20 cellular contexts compared by ENCODE assay signal in the genomic region with DNA sequence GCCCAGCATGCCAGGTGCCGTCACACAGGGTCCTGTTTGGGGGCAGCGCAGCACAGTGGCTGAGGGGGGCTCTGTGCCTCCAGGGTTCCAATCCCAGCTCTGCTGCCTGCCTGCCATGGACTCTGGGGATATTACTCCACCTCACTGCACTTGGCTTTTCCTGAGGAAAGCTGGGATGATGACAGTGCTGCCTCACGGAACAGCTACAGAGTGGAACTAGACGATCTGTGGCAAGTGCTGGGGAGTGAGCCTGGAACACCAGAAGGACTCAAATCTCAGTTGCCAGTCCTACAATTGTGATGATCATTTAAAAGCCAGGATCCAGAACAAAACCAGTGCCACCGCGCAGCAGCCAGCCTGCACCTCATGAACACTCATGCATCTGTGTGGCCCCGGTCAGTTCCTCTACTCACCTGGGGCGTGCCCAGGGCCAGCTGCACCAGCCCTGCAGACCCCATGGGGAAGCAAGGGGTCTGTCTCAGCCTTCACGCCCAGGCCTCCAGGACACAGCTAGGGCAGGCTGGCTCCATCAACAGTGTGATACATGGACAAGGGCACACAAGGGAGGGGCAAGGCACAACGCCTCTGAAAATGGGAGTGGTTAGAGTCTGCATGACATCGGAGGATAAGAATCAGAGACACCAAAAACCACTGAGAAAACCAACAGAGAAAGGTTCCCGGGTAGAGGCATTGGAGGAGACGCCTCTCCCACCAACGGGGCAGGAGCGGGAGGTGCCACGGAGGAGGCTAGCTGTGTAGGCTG. TPM values are rescaled to one million over a fixed set of nuclear protein-coding genes. Genes with fewer than 3 reads are reported as not detected.
A peak's percentile ranks its signal among the peaks of the same experiment; 100 is the strongest.
DNase-seq lines count a peak whose midpoint lies in the region; ATAC-seq, FAIRE-seq and TF ChIP-seq lines count a peak whose summit lies in the region.
"Had no signal": no experiment of that assay in that cellular context is flagged by ENCODE, and none has a peak within 500 bp of the region (broad histone marks: within the 10 kb centered on the region; RNA-seq: fewer than 3 reads in every experiment).

No MANE protein-coding gene starts in this region.

- H3K9me3 ChIP-seq in HepG2 (ENCODE audit: low read length) = no peaks in the 10 kb centered on the region
- H3K9me3 ChIP-seq in right lobe of liver = no peaks in the 10 kb centered on the region
- H3K9me3 ChIP-seq in T-helper 17 cell (ENCODE audit: control insufficient read depth, low read length, poor library complexity, severe bottlenecking) = no peaks in the 10 kb centered on the region
- H3K9me3 ChIP-seq in transverse colon = no peaks in the 10 kb centered on the region
- no peaks in the 10 kb centered on the region for H3K9me3 ChIP-seq in sigmoid colon

- no peaks in the 10 kb centered on the region for H4K20me1 ChIP-seq in HepG2 (ENCODE audit: insufficient read depth, low read length)

- in situ Hi-C loops in HepG2 (cut with HindIII; ENCODE audit: extremely low pct_ligation_motif_present, low pct_unique_long_range_greater_than_20kb) = no loop called here
- in situ Hi-C loops in transverse colon (cut with MboI; ENCODE audit: low pct_ligation_motif_present in 1 of 4, low pct_unique_long_range_greater_than_20kb in 1 of 4, low sequenced_read_pairs in 3 of 4) = no loop called here

- ATAC-seq in HepG2 (no peak; the same call in 2 of the 3 replicates), right lobe of liver (no peak), T-helper 17 cell (no peak), GM19023 (IDR thresholded peaks at IDR 0.05; ENCODE audit: unreplicated experiment) (no peak)

- no TSS peak for BruUV-seq in HepG2 (replicated peaks; lab: Mats Ljungman, UMichigan)

- H3K27ac ChIP-seq in HepG2 (ENCODE audit: extremely low read length, insufficient read depth, low read length) (no peak overlapping the region), right lobe of liver (no peak overlapping the region), transverse colon (peak overlapping the region; percentile 66 to 84 (median 76)), sigmoid colon (no peak overlapping the region)
- H3K27ac ChIP-seq: coronary artery, SK-N-MC had no signal

- POLR2A ChIA-PET in HepG2 (lab: Yijun Ruan, JAX) = no interaction called here

- TF ChIP-seq CTCF in HepG2 (CRISPR knock-in tag; IDR thresholded peaks at IDR 0.05) (no peak), right lobe of liver (IDR thresholded peaks at IDR 0.05) (no peak), transverse colon (IDR thresholded peaks at IDR 0.05) (no peak), sigmoid colon (IDR thresholded peaks at IDR 0.05) (no peak)

- CTCF ChIA-PET in HepG2 (lab: Yijun Ruan, JAX; ENCODE audit: low intra/inter-chr PET ratio, low total read pairs) = no interaction called here

- intact Hi-C loops in HepG2 (cut with micrococcal nuclease; ENCODE audit: unreplicated experiment) (loop anchor here (5.0 kb wide), 1 partner anchor 171 kb away; a partner anchor contains a TSS), right lobe of liver (cut with DNase I) (no loop called here), transverse colon (cut with DNase I; ENCODE audit: low total_unique reads) (no loop called here), sigmoid colon (cut with DNase I) (no loop called here)

- H3K4me1 Mint-ChIP-seq in T-helper 17 cell = peaks cover 38% of the 10 kb centered on the region

- no peaks in the 10 kb centered on the region for H3K79me2 ChIP-seq in HepG2 (ENCODE audit: insufficient read depth, low read length)

- peaks cover 4% of the 10 kb centered on the region for H3K36me3 Mint-ChIP-seq in T-helper 17 cell (ENCODE audit: low read depth)
- H3K36me3 Mint-ChIP-seq: CD14-positive monocyte had no signal

- H3K36me3 ChIP-seq in HepG2 (replicated peaks in 1 of 2; ENCODE audit: control insufficient read depth in 1 of 2, insufficient read depth in 2 of 2, low read length in 2 of 2) = peaks cover 38 to 88% of the 10 kb centered on the region in 2 experiments
- peaks cover 0 to 9% (median 0%) of the 10 kb centered on the region in 4 donors for H3K36me3 ChIP-seq in right lobe of liver
- H3K36me3 ChIP-seq in transverse colon = no peaks in the 10 kb centered on the region
- H3K36me3 ChIP-seq in sigmoid colon = peaks cover 0 to 8% (median 0%) of the 10 kb centered on the region in 4 donors

- WGBS in HepG2 (ENCODE audit: low lambda C conversion rate) = 97% methylated on average over 11 of the region's 16 CpGs
- 95% methylated on average over 6 of the region's 16 CpGs for WGBS in right lobe of liver (ENCODE audit: insufficient coverage, low coverage, low lambda C conversion rate, missing lambda C conversion rate)
- 68 to 69% methylated on average over 5 to 16 of the region's 16 CpGs for WGBS in transverse colon (ENCODE audit: low coverage in 1 of 2), 2 donors
- 54 to 80% methylated on average over 16 of the region's 16 CpGs for WGBS in sigmoid colon, 2 donors

- no peak for TF ChIP-seq RAD21 in HepG2 (CRISPR knock-in tag; IDR thresholded peaks at IDR 0.05)

- DNase-seq in HepG2 (ENCODE audit: low spot score) = no peak
- DNase-seq in right lobe of liver = no peak
- no peak for DNase-seq in T-helper 17 cell
- peak; percentile 56 to 69 for DNase-seq in erythroblast (lab: John Stamatoyannopoulos, UW)
- DNase-seq in transverse colon = peak; percentile 53
- DNase-seq in sigmoid colon = no peak
- no peak for DNase-seq in SKM-1 treated with dmso at 0.1 percent for 144 hours (lab: John Stamatoyannopoulos, UW; ENCODE audit: unreplicated experiment)
- DNase-seq: ACHN; activated CD4-positive, alpha-beta T cell treated with anti-CD3 and anti-CD28 coated beads, Interleukin-2, amount 10 ng/mL, durations not matched to agents 24 days and 14 days; KG1; NCI-H2107; T1000 had no signal

- peaks cover 5% of the 10 kb centered on the region for H3K27me3 Mint-ChIP-seq in T-helper 17 cell
- H3K27me3 Mint-ChIP-seq: activated CD4-positive, alpha-beta T cell treated with anti-CD3 and anti-CD28 coated beads, Interleukin-2, amount 10 ng/mL, durations not matched to agents 24 days and 14 days had no signal

- H3K4me2 ChIP-seq in HepG2 (ENCODE audit: low read depth, low read length) = no peak overlapping the region

- H3K27ac Mint-ChIP-seq in T-helper 17 cell = peak overlapping the region; percentile 74
- H3K27ac Mint-ChIP-seq: activated CD4-positive, alpha-beta T cell treated with anti-CD3 and anti-CD28 coated beads, Interleukin-2, amount 10 ng/mL, durations not matched to agents 24 days and 14 days had no signal

- H3K4me3 ChIP-seq in HepG2 (replicated peaks in 1 of 3; ENCODE audit: insufficient read depth in 1 of 3, low read depth in 2 of 3, low read length in 3 of 3) = no peak overlapping the region
- H3K4me3 ChIP-seq in right lobe of liver = no peak overlapping the region
- no peak overlapping the region for H3K4me3 ChIP-seq in transverse colon
- no peak overlapping the region for H3K4me3 ChIP-seq in sigmoid colon
- H3K4me3 ChIP-seq: coronary artery, SK-N-MC had no signal

- no peak for TF ChIP-seq POLR2A in HepG2 (IDR thresholded peaks at IDR 0.05; ENCODE audit: insufficient read depth in 1 of 2, low read depth in 2 of 2, low read length in 2 of 2)
- TF ChIP-seq POLR2A in right lobe of liver (IDR thresholded peaks at IDR 0.05) = no peak
- peak; percentile 37 for TF ChIP-seq POLR2A in erythroblast (IDR thresholded peaks at IDR 0.05; ENCODE audit: low read length)
- peak; percentile 44 for TF ChIP-seq POLR2A in transverse colon (IDR thresholded peaks at IDR 0.05)
- TF ChIP-seq POLR2A in sigmoid colon (IDR thresholded peaks at IDR 0.05) = no peak

- no peak for TF ChIP-seq EP300 in HepG2 (IDR thresholded peaks at IDR 0.05; ENCODE audit: low read depth in 2 of 2, low read length in 2 of 2)
- TF ChIP-seq EP300 in HepG2 (CRISPR knock-in tag; IDR thresholded peaks at IDR 0.05; ENCODE audit: borderline replicate concordance) = no peak
- no peak for TF ChIP-seq EP300 in transverse colon (IDR thresholded peaks at IDR 0.05; ENCODE audit: low read depth)
- TF ChIP-seq EP300 in sigmoid colon (IDR thresholded peaks at IDR 0.05) = no peak

- H3K27me3 ChIP-seq in HepG2 (ENCODE audit: control insufficient read depth in 1 of 2, insufficient read depth in 2 of 2, low read length in 2 of 2) = no peaks in the 10 kb centered on the region
- no peaks in the 10 kb centered on the region for H3K27me3 ChIP-seq in right lobe of liver
- no peaks in the 10 kb centered on the region for H3K27me3 ChIP-seq in transverse colon
- H3K27me3 ChIP-seq in sigmoid colon = no peaks in the 10 kb centered on the region

- H3K4me3 Mint-ChIP-seq in T-helper 17 cell = no peak overlapping the region
- H3K4me3 Mint-ChIP-seq: activated CD4-positive, alpha-beta T cell treated with anti-CD3 and anti-CD28 coated beads, Interleukin-2, amount 10 ng/mL, durations not matched to agents 24 days and 14 days; CD14-positive monocyte had no signal

- FAIRE-seq in HepG2 (lab: Jason Lieb, UNC) = no peak
- FAIRE-seq: astrocyte, GM19239, H54, urothelium cell line had no signal

- no peak overlapping the region for H3K9ac ChIP-seq in HepG2 (ENCODE audit: insufficient read depth, low read depth, low read length)

- H2AFZ ChIP-seq in HepG2 (ENCODE audit: low read length) = no peak overlapping the region

- H3K4me1 ChIP-seq in HepG2 (ENCODE audit: insufficient read depth, low read length) (peaks cover 10% of the 10 kb centered on the region), right lobe of liver (peaks cover 0 to 9% (median 1%) of the 10 kb centered on the region in 4 donors), transverse colon (peaks cover 10 to 60% (median 45%) of the 10 kb centered on the region in 4 donors), sigmoid colon (no peaks in the 10 kb centered on the region)

RNA-seq across cellular contexts. Expression of a gene that starts 55.2 kb away (rescaled TPM):
- 39.6 and 57.4 TPM in 2 replicates for total RNA-seq in HepG2 (2016; rRNA removed; fragmentation: Illumina TruSeq; extraction: Trizol)
- 10.1 and 11.9 TPM in 2 replicates for total RNA-seq in HepG2 (2016; cell fraction: cytosol; rRNA removed; fragmentation: Illumina TruSeq; extraction: Trizol; ENCODE audit: low read depth)
- total RNA-seq in HepG2 (2016; cell fraction: insoluble cytoplasmic fraction; rRNA removed; fragmentation: Illumina TruSeq; extraction: Trizol) = 33.4 and 54.9 TPM in 2 replicates
- 16.7 and 17.9 TPM in 2 replicates for total RNA-seq in HepG2 (2016; cell fraction: membrane; rRNA removed; fragmentation: Illumina TruSeq; extraction: Trizol)
- 94.0 and 111 TPM in 2 replicates for total RNA-seq in HepG2 (2016; cell fraction: nucleus; rRNA removed; fragmentation: Illumina TruSeq; extraction: Trizol)
- polyA plus RNA-seq in HepG2 (2011; rRNA removed) = 31.8 and 42.1 TPM in 2 replicates
- polyA plus RNA-seq in HepG2 (2011; cell fraction: cytosol; rRNA removed) = 20.2 and 23.3 TPM in 2 replicates
- 94.2 and 94.4 TPM in 2 replicates for polyA plus RNA-seq in HepG2 (2011; cell fraction: nucleus; rRNA removed)
- polyA plus RNA-seq in HepG2 (2012) = 25.2 and 29.1 TPM in 2 replicates
- 2.3 and 2.5 TPM in 2 replicates for polyA plus RNA-seq in HepG2 (2016; cell fraction: cytosol; fragmentation: Illumina TruSeq; extraction: Trizol; ENCODE audit: low read depth)
- 19.5 and 23.2 TPM in 2 replicates for polyA plus RNA-seq in HepG2 (2016; cell fraction: insoluble cytoplasmic fraction; fragmentation: Illumina TruSeq; extraction: Trizol; ENCODE audit: low read depth)
- polyA plus RNA-seq in HepG2 (2016; cell fraction: membrane; fragmentation: Illumina TruSeq; extraction: Trizol; ENCODE audit: low read depth) = 4.8 and 6.1 TPM in 2 replicates
- 81.9 and 85.2 TPM in 2 replicates for polyA plus RNA-seq in HepG2 (2016; cell fraction: nucleus; fragmentation: Illumina TruSeq; extraction: Trizol; ENCODE audit: insufficient read depth, low read depth)
- 4.3 and 98.2 TPM in 2 replicates for polyA minus RNA-seq in HepG2 (2011; rRNA and poly(A)+ RNA removed; ENCODE audit: low replicate concordance)
- polyA minus RNA-seq in HepG2 (2011; cell fraction: cytosol; rRNA and poly(A)+ RNA removed) = 26.0 and 31.1 TPM in 2 replicates
- polyA minus RNA-seq in HepG2 (2011; cell fraction: nucleus; rRNA and poly(A)+ RNA removed) = 161 and 194 TPM in 2 replicates
- total RNA-seq in right lobe of liver = 10 to 100 TPM; 17.1 to 27.6 (median 21.6) TPM
- 1 to 10 TPM; 1.1 to 2.3 TPM for total RNA-seq in T-helper 17 cell
- 10 to 100 TPM; 17.6 to 32.9 (median 22.6) TPM for total RNA-seq in transverse colon
- 1 to 10 TPM; 4.5 to 8.1 (median 5.5) TPM for total RNA-seq in sigmoid colon
- 1 to 10 TPM in 2 of 3 donors, under 1 TPM in 1; 0.60 to 5.1 (median 1.2) TPM for polyA plus RNA-seq in sigmoid colon

RNA-seq across cellular contexts. Expression of a gene that starts 56.2 kb away (rescaled TPM):
- total RNA-seq in HepG2 (2016; rRNA removed; fragmentation: Illumina TruSeq; extraction: Trizol) (25.4 and 27.9 TPM in 2 replicates), right lobe of liver (10 to 100 TPM in 5 of 6 experiments, 1 to 10 TPM in 1; 8.8 to 23.0 (median 15.4) TPM), T-helper 17 cell (10 to 100 TPM; 23.8 to 27.5 TPM), transverse colon (10 to 100 TPM in 3 of 4 donors, 1 to 10 TPM in 1; 9.0 to 30.6 (median 28.8) TPM), sigmoid colon (10 to 100 TPM; 11.6 to 20.6 (median 17.4) TPM)
- 3.5 and 4.5 TPM in 2 replicates for total RNA-seq in HepG2 (2016; cell fraction: cytosol; rRNA removed; fragmentation: Illumina TruSeq; extraction: Trizol; ENCODE audit: low read depth)
- 21.3 and 28.9 TPM in 2 replicates for total RNA-seq in HepG2 (2016; cell fraction: insoluble cytoplasmic fraction; rRNA removed; fragmentation: Illumina TruSeq; extraction: Trizol)
- total RNA-seq in HepG2 (2016; cell fraction: membrane; rRNA removed; fragmentation: Illumina TruSeq; extraction: Trizol) = 7.5 and 8.2 TPM in 2 replicates
- total RNA-seq in HepG2 (2016; cell fraction: nucleus; rRNA removed; fragmentation: Illumina TruSeq; extraction: Trizol) = 38.9 and 48.6 TPM in 2 replicates
- polyA plus RNA-seq in HepG2 (2011; rRNA removed) (12.0 and 14.7 TPM in 2 replicates), sigmoid colon (1 to 10 TPM; 1.2 to 9.3 (median 2.1) TPM)
- polyA plus RNA-seq in HepG2 (2011; cell fraction: cytosol; rRNA removed) = 5.7 and 9.7 TPM in 2 replicates
- polyA plus RNA-seq in HepG2 (2011; cell fraction: nucleus; rRNA removed) = 10.5 and 11.6 TPM in 2 replicates
- polyA plus RNA-seq in HepG2 (2012) = 24.5 and 36.1 TPM in 2 replicates
- 3.2 and 4.3 TPM in 2 replicates for polyA plus RNA-seq in HepG2 (2016; cell fraction: cytosol; fragmentation: Illumina TruSeq; extraction: Trizol; ENCODE audit: low read depth)
- 13.7 and 16.7 TPM in 2 replicates for polyA plus RNA-seq in HepG2 (2016; cell fraction: insoluble cytoplasmic fraction; fragmentation: Illumina TruSeq; extraction: Trizol; ENCODE audit: low read depth)
- 4.4 and 4.9 TPM in 2 replicates for polyA plus RNA-seq in HepG2 (2016; cell fraction: membrane; fragmentation: Illumina TruSeq; extraction: Trizol; ENCODE audit: low read depth)
- 43.5 and 45.8 TPM in 2 replicates for polyA plus RNA-seq in HepG2 (2016; cell fraction: nucleus; fragmentation: Illumina TruSeq; extraction: Trizol; ENCODE audit: insufficient read depth, low read depth)
- 5.8 and 14.8 TPM in 2 replicates for polyA minus RNA-seq in HepG2 (2011; rRNA and poly(A)+ RNA removed; ENCODE audit: low replicate concordance)
- 14.0 and 18.1 TPM in 2 replicates for polyA minus RNA-seq in HepG2 (2011; cell fraction: cytosol; rRNA and poly(A)+ RNA removed)
- 39.9 and 41.6 TPM in 2 replicates for polyA minus RNA-seq in HepG2 (2011; cell fraction: nucleus; rRNA and poly(A)+ RNA removed)

Comparison
In these comparisons a context has a peak if more than half of its experiments do, and no peak if none do; other contexts are left out.
1. DNase-seq: peak in erythroblast (2 of 2) and transverse colon (single experiment); none in HepG2 (single experiment), right lobe of liver (0 of 3), T-helper 17 cell (0 of 3), sigmoid colon (single experiment) and SKM-1 treated with dmso at 0.1 percent for 144 hours (single experiment).
2. H3K27ac ChIP-seq: peak in transverse colon (4 of 4); none in HepG2 (single experiment), right lobe of liver (0 of 3) and sigmoid colon (0 of 4).
3. POLR2A ChIP-seq: peak in erythroblast (single experiment) and transverse colon (single experiment); none in HepG2 (0 of 2), right lobe of liver (single experiment) and sigmoid colon (0 of 2).